ENCODE assay signal across 1 cellular context in the genomic region with DNA sequence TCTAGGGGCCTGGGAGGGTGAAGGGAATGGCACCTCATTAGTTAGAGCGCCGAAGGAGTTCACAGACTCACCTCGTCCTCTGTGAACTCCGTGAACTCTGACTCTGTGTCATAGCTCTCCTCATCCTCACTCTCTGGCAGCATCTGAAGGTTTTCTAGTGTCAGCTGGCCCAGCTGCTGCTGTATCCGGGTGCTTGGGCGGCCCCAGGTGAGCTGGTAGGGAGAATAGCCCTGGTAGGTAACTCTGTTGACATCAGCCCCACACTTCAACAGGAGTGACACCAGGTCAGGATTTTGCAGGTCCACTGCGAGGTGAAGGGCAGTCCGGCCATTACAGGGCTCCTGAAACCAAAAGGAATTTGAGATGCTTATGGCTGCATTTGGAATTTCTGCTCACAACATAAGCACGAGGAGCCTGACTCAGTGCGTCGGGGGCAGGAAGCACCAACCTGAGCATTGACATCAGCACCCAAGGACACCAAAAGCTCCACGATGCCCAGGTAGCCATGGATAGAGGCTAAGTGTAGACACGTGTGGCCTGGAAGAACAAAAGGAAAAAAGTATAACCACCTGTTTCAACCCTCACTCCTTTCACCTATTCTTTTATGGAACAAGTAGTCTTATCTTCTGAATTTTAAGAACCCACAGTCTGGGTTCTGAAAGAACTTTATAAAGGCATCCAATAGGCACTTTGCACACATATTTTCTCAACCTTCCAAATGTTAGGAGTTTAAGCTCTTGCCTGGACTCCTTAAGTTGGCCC.
TF ChIP-seq lines count a peak whose summit lies in the region.

No MANE protein-coding gene starts in this region.

TF ChIP-seq in GM23338, 12 proteins besides CTCF, POLR2A, EP300 and RAD21 (continued from another document):
- TF ChIP-seq, protein P1, sequence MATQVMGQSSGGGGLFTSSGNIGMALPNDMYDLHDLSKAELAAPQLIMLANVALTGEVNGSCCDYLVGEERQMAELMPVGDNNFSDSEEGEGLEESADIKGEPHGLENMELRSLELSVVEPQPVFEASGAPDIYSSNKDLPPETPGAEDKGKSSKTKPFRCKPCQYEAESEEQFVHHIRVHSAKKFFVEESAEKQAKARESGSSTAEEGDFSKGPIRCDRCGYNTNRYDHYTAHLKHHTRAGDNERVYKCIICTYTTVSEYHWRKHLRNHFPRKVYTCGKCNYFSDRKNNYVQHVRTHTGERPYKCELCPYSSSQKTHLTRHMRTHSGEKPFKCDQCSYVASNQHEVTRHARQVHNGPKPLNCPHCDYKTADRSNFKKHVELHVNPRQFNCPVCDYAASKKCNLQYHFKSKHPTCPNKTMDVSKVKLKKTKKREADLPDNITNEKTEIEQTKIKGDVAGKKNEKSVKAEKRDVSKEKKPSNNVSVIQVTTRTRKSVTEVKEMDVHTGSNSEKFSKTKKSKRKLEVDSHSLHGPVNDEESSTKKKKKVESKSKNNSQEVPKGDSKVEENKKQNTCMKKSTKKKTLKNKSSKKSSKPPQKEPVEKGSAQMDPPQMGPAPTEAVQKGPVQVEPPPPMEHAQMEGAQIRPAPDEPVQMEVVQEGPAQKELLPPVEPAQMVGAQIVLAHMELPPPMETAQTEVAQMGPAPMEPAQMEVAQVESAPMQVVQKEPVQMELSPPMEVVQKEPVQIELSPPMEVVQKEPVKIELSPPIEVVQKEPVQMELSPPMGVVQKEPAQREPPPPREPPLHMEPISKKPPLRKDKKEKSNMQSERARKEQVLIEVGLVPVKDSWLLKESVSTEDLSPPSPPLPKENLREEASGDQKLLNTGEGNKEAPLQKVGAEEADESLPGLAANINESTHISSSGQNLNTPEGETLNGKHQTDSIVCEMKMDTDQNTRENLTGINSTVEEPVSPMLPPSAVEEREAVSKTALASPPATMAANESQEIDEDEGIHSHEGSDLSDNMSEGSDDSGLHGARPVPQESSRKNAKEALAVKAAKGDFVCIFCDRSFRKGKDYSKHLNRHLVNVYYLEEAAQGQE (IDR thresholded peaks at IDR 0.05; ENCODE audit: unreplicated experiment), result no peak
- TF ChIP-seq NANOG (IDR thresholded peaks at IDR 0.05; ENCODE audit: borderline replicate concordance) (no peak), EZH2phosphoT487 (IDR thresholded peaks at IDR 0.05; ENCODE audit: unreplicated experiment) (no peak)
